11 cellular contexts compared by ENCODE assay signal in genomic region chr3:113536627-113537101, GRCh38. TPM values are rescaled to one million over a fixed set of nuclear protein-coding genes. Genes with fewer than 3 reads are reported as not detected.
DNase-seq lines count a peak whose midpoint lies in the region; ATAC-seq and TF ChIP-seq lines count a peak whose summit lies in the region.
"Had no signal": no experiment of that assay in that cellular context is flagged by ENCODE, and none has a peak within 500 bp of the region (broad histone marks: within the 10 kb centered on the region; RNA-seq: fewer than 3 reads in every experiment).

No MANE protein-coding gene starts in this region.

- peaks cover 13% of the 10 kb centered on the region for H3K36me3 Mint-ChIP-seq in activated naive CD4-positive, alpha-beta T cell treated with anti-CD3 and anti-CD28 coated beads, Interleukin-2, amount 50 U/mL, for 24 hours

- no peaks in the 10 kb centered on the region for H3K27me3 Mint-ChIP-seq in activated naive CD4-positive, alpha-beta T cell treated with anti-CD3 and anti-CD28 coated beads, Interleukin-2, amount 50 U/mL, for 24 hours
- H3K27me3 Mint-ChIP-seq: activated naive CD8-positive, alpha-beta T cell treated with anti-CD3 and anti-CD28 coated beads, Interleukin-2, amount 10 ng/mL, durations not matched to agents 7 days and 5 days had no signal

- no peak for TF ChIP-seq POLR2A in transverse colon (IDR thresholded peaks at IDR 0.05)

- H3K27ac ChIP-seq in PC-9 (peak overlapping the region; percentile 73), transverse colon (peak overlapping the region; percentile 55 to 78 (median 66)), hepatocyte (no peak overlapping the region)

- H3K79me2 ChIP-seq in PC-9 (ENCODE audit: low read depth) (no peaks in the 10 kb centered on the region), hepatocyte (no peaks in the 10 kb centered on the region)

- H3K9me3 ChIP-seq in PC-9 (ENCODE audit: insufficient read depth, low read depth) (no peaks in the 10 kb centered on the region), transverse colon (no peaks in the 10 kb centered on the region), hepatocyte (ENCODE audit: low read depth) (no peaks in the 10 kb centered on the region)

- BruUV-seq in PC-9 (replicated peaks; lab: Mats Ljungman, UMichigan) = no TSS peak

- peak overlapping the region; percentile 40 for H3K4me3 Mint-ChIP-seq in activated naive CD4-positive, alpha-beta T cell treated with anti-CD3 and anti-CD28 coated beads, Interleukin-2, amount 50 U/mL, for 24 hours

- POLR2A ChIA-PET in PC-9 (lab: Charles Lee; ENCODE audit: unreplicated experiment) = interaction anchor here (0.7 kb wide), 2 partner anchors 38 to 895 kb away, joined by 3 to 9 read pairs; no protein-coding TSS in a partner anchor

- H3K4me1 Mint-ChIP-seq in activated naive CD4-positive, alpha-beta T cell treated with anti-CD3 and anti-CD28 coated beads, Interleukin-2, amount 50 U/mL, for 24 hours = peaks cover 61% of the 10 kb centered on the region

- H2AFZ ChIP-seq in PC-9 = no peak overlapping the region
- no peak overlapping the region for H2AFZ ChIP-seq in hepatocyte

- no peak for ATAC-seq in HG03175 (IDR thresholded peaks at IDR 0.05; ENCODE audit: unreplicated experiment)
- ATAC-seq in GM21786 (IDR thresholded peaks at IDR 0.05; ENCODE audit: unreplicated experiment) = no peak

- H3K9me3 Mint-ChIP-seq in activated naive CD4-positive, alpha-beta T cell treated with anti-CD3 and anti-CD28 coated beads, Interleukin-2, amount 50 U/mL, for 24 hours = no peaks in the 10 kb centered on the region

- H3K9me2 ChIP-seq in PC-9 (ENCODE audit: insufficient read depth) = no peaks in the 10 kb centered on the region
- H3K9me2 ChIP-seq in hepatocyte (replicated peaks; ENCODE audit: insufficient read depth) = no peaks in the 10 kb centered on the region

- H3K27me3 ChIP-seq in PC-9 (ENCODE audit: insufficient read depth, low read depth) (no peaks in the 10 kb centered on the region), transverse colon (peaks cover 12% of the 10 kb centered on the region), hepatocyte (peaks cover 40% of the 10 kb centered on the region)

- TF ChIP-seq EP300 in transverse colon (IDR thresholded peaks at IDR 0.05; ENCODE audit: low read depth) = no peak

- H3K4me1 ChIP-seq in PC-9 (replicated peaks; ENCODE audit: insufficient read depth) (peaks cover 38% of the 10 kb centered on the region), transverse colon (peaks cover 3 to 46% (median 12%) of the 10 kb centered on the region in 4 donors), hepatocyte (ENCODE audit: insufficient read depth) (no peaks in the 10 kb centered on the region)

- no peaks in the 10 kb centered on the region for H3K36me3 ChIP-seq in PC-9 (ENCODE audit: low read depth)
- peaks cover 0 to 6% (median 0%) of the 10 kb centered on the region in 4 donors for H3K36me3 ChIP-seq in transverse colon
- H3K36me3 ChIP-seq in hepatocyte (replicated peaks; ENCODE audit: insufficient read depth, low read depth) = no peaks in the 10 kb centered on the region

- no peak overlapping the region for H3K27ac Mint-ChIP-seq in activated naive CD4-positive, alpha-beta T cell treated with anti-CD3 and anti-CD28 coated beads, Interleukin-2, amount 50 U/mL, for 24 hours
- H3K27ac Mint-ChIP-seq: activated naive CD8-positive, alpha-beta T cell treated with anti-CD3 and anti-CD28 coated beads, Interleukin-2, amount 10 ng/mL, durations not matched to agents 7 days and 5 days had no signal

- no peaks in the 10 kb centered on the region for H4K20me1 ChIP-seq in PC-9 (ENCODE audit: insufficient read depth)
- no peaks in the 10 kb centered on the region for H4K20me1 ChIP-seq in hepatocyte (ENCODE audit: insufficient read depth, poor library complexity, severe bottlenecking)

- DNase-seq in activated naive CD4-positive, alpha-beta T cell treated with Interleukin-2 at 50 U/mL for 16 hours = no peak
- peak; percentile 54 to 98 for DNase-seq in PC-9
- peak; percentile 18 for DNase-seq in fibroblast of pulmonary artery (ENCODE audit: low read depth)
- peak; percentile 15 for DNase-seq in transverse colon
- no peak for DNase-seq in hepatocyte (ENCODE audit: low spot score)
- DNase-seq: activated naive CD8-positive, alpha-beta T cell treated with anti-CD3 and anti-CD28 coated beads, Interleukin-2, amount 10 ng/mL, durations not matched to agents 7 days and 5 days; NCI-H1436 had no signal

- in situ Hi-C loops in transverse colon (cut with MboI; ENCODE audit: low pct_ligation_motif_present in 1 of 4, low pct_unique_long_range_greater_than_20kb in 1 of 4, low sequenced_read_pairs in 3 of 4) = no loop called here

- peaks cover 38% of the 10 kb centered on the region for H3F3A ChIP-seq in PC-9 (ENCODE audit: insufficient read depth, low read depth)

- intact Hi-C loops in PC-9 (cut with micrococcal nuclease; ENCODE audit: unreplicated experiment) = loop anchor here (1.0 to 5.0 kb wide), 3 partner anchors 20 to 39 kb away; partner anchors contain the start of gene SPICE1
- intact Hi-C loops in transverse colon (cut with DNase I; ENCODE audit: low total_unique reads) = no loop called here

- H3K4me3 ChIP-seq in PC-9 (no peak overlapping the region), fibroblast of pulmonary artery (replicated peaks; ENCODE audit: low read depth, low read length) (no peak overlapping the region), transverse colon (no peak overlapping the region), hepatocyte (no peak overlapping the region)

- TF ChIP-seq CTCF in PC-9 (conservative IDR thresholded peaks at IDR 0.05) (no peak), fibroblast of pulmonary artery (IDR thresholded peaks at IDR 0.05; ENCODE audit: low read length, missing control alignments) (no peak), transverse colon (IDR thresholded peaks at IDR 0.05) (no peak), hepatocyte (IDR thresholded peaks at IDR 0.05; ENCODE audit: poor library complexity) (no peak)

- CTCF ChIA-PET in PC-9 (lab: Charles Lee) = interaction anchor here (1.0 to 1.4 kb wide), 3 partner anchors 21 to 41 kb away, joined by 3 to 6 read pairs (median 3); no protein-coding TSS in a partner anchor

- H3K4me2 ChIP-seq in PC-9 = peak overlapping the region; percentile 59
- no peak overlapping the region for H3K4me2 ChIP-seq in hepatocyte

RNA-seq across cellular contexts. Expression of gene SIDT1, which starts 4.3 kb away (rescaled TPM):
- total RNA-seq in PC-9 (2021) (1.2 and 3.3 TPM in 2 replicates), transverse colon (100 to 1,000 TPM in 1 of 4 donors, 10 to 100 TPM in 3; 35.6 to 134 (median 83.4) TPM), hepatocyte (0.90 and 4.9 TPM in 2 replicates)
- polyA plus RNA-seq in hepatocyte = 0.18 and 1.9 TPM in 2 replicates
- total RNA-seq: RPMI7951 had no signal

RNA-seq across cellular contexts. Expression of gene SPICE1, which starts 21.7 kb away (rescaled TPM):
- total RNA-seq in PC-9 (2021) (34.7 and 35.9 TPM in 2 replicates), transverse colon (10 to 100 TPM in 3 of 4 donors, 1 to 10 TPM in 1; 2.6 to 34.0 (median 19.9) TPM), hepatocyte (23.5 and 27.9 TPM in 2 replicates)
- polyA plus RNA-seq in hepatocyte = 8.2 and 11.7 TPM in 2 replicates

Comparison
In these comparisons a context has a peak if more than half of its experiments do, and no peak if none do; other contexts are left out.
1. DNase-seq: peak in PC-9 (2 of 2), fibroblast of pulmonary artery (single experiment) and transverse colon (single experiment); none in activated naive CD4-positive, alpha-beta T cell treated with Interleukin-2 at 50 U/mL for 16 hours (single experiment) and hepatocyte (single experiment).